ENCODE assay signal across 14 cellular contexts in genomic region chr2:9463698-9464034, GRCh38. TPM values are rescaled to one million over a fixed set of nuclear protein-coding genes. Genes with fewer than 3 reads are reported as not detected.
DNase-seq lines count a peak whose midpoint lies in the region; ATAC-seq, FAIRE-seq and TF ChIP-seq lines count a peak whose summit lies in the region.
"Had no signal": no experiment of that assay in that cellular context is flagged by ENCODE, and none has a peak within 500 bp of the region (broad histone marks: within the 10 kb centered on the region; RNA-seq: fewer than 3 reads in every experiment).

No MANE protein-coding gene starts in this region.

- no peaks in the 10 kb centered on the region for H4K20me1 ChIP-seq in KMS-11 (ENCODE audit: insufficient read depth)
- H4K20me1 ChIP-seq in HepG2 (ENCODE audit: insufficient read depth, low read length): no peaks in the 10 kb centered on the region

- H3K4me1 ChIP-seq in KMS-11 (ENCODE audit: low read depth, poor library complexity, severe bottlenecking) (peaks cover 36% of the 10 kb centered on the region), HepG2 (ENCODE audit: insufficient read depth, low read length) (peaks cover 8% of the 10 kb centered on the region; the same call in 1 of the 2 replicates)
- H3K4me1 ChIP-seq: right lobe of liver had no signal

- TF ChIP-seq RAD21 in HepG2 (CRISPR knock-in tag; IDR thresholded peaks at IDR 0.05): no peak

- intact Hi-C loops in HepG2 (cut with micrococcal nuclease; ENCODE audit: unreplicated experiment): no loop called here

- H3K36me3 ChIP-seq in KMS-11 (ENCODE audit: insufficient read depth): no peaks in the 10 kb centered on the region
- peaks cover 13 to 46% of the 10 kb centered on the region in 2 experiments for H3K36me3 ChIP-seq in HepG2 (replicated peaks in 1 of 2; ENCODE audit: control insufficient read depth in 1 of 2, insufficient read depth in 2 of 2, low read length in 2 of 2)

- H3K27me3 ChIP-seq in KMS-11 (ENCODE audit: insufficient read depth, low read depth) (no peaks in the 10 kb centered on the region), HepG2 (ENCODE audit: control insufficient read depth in 1 of 2, insufficient read depth in 2 of 2, low read length in 2 of 2) (no peaks in the 10 kb centered on the region)
- H3K27me3 ChIP-seq: right lobe of liver had no signal

- POLR2A ChIA-PET in activated CD8-positive, alpha-beta T cell treated with anti-CD3 and anti-CD28 coated beads, Interleukin-2, amount 10 ng/mL, durations not matched to agents 7 days and 5 days (lab: Charles Lee): no interaction called here
- POLR2A ChIA-PET in HepG2 (lab: Yijun Ruan, JAX): no interaction called here

- CTCF ChIA-PET in activated CD8-positive, alpha-beta T cell treated with anti-CD3 and anti-CD28 coated beads, Interleukin-2, amount 10 ng/mL, durations not matched to agents 7 days and 5 days (lab: Charles Lee): no interaction called here
- CTCF ChIA-PET in HepG2 (lab: Yijun Ruan, JAX; ENCODE audit: low intra/inter-chr PET ratio, low total read pairs): no interaction called here

- H3K9ac ChIP-seq in KMS-11: peak overlapping the region; percentile 20; the same call in 1 of the 2 replicates
- H3K9ac ChIP-seq in HepG2 (ENCODE audit: insufficient read depth, low read depth, low read length): no peak overlapping the region

- WGBS in HepG2 (ENCODE audit: low lambda C conversion rate): 93% methylated on average over 7 of the region's 7 CpGs

- FAIRE-seq in HepG2 (lab: Jason Lieb, UNC): no peak

- no TSS peak for BruUV-seq in HepG2 (replicated peaks; lab: Mats Ljungman, UMichigan)

- no peaks in the 10 kb centered on the region for H3K79me2 ChIP-seq in KMS-11 (ENCODE audit: insufficient read depth, low read depth)
- no peaks in the 10 kb centered on the region for H3K79me2 ChIP-seq in HepG2 (ENCODE audit: insufficient read depth, low read length)

- no peak overlapping the region for H3K4me3 ChIP-seq in KMS-11 (IDR thresholded peaks at IDR 0.05; ENCODE audit: insufficient read depth, low read depth, low read length)
- no peak overlapping the region for H3K4me3 ChIP-seq in HepG2 (replicated peaks in 1 of 3; ENCODE audit: insufficient read depth in 1 of 3, low read depth in 2 of 3, low read length in 3 of 3)
- H3K4me3 ChIP-seq: lung, right lobe of liver had no signal

- no peaks in the 10 kb centered on the region for H3K9me3 Mint-ChIP-seq in activated CD8-positive, alpha-beta T cell treated with anti-CD3 and anti-CD28 coated beads, Interleukin-2, amount 10 ng/mL, durations not matched to agents 7 days and 5 days (ENCODE audit: insufficient read depth)
- no peaks in the 10 kb centered on the region for H3K9me3 Mint-ChIP-seq in nephron progenitor cell
- H3K9me3 Mint-ChIP-seq: brain, IgD-negative memory B cell had no signal

- H2AFZ ChIP-seq in KMS-11 (ENCODE audit: low read depth): no peak overlapping the region
- no peak overlapping the region for H2AFZ ChIP-seq in HepG2 (ENCODE audit: low read length)

- no peak for TF ChIP-seq CTCF in KMS-11 (conservative IDR thresholded peaks at IDR 0.05; ENCODE audit: low read depth, low read length)
- no peak for TF ChIP-seq CTCF in nephron progenitor cell (IDR thresholded peaks at IDR 0.05)
- no peak for TF ChIP-seq CTCF in HepG2 (CRISPR knock-in tag; IDR thresholded peaks at IDR 0.05)

- H3K27ac ChIP-seq in KMS-11: peak overlapping the region; percentile 74
- no peak overlapping the region for H3K27ac ChIP-seq in HepG2 (ENCODE audit: extremely low read length, insufficient read depth, low read length)
- H3K27ac ChIP-seq: right lobe of liver had no signal

- no peak overlapping the region for H3K4me3 Mint-ChIP-seq in activated CD8-positive, alpha-beta T cell treated with anti-CD3 and anti-CD28 coated beads, Interleukin-2, amount 10 ng/mL, durations not matched to agents 7 days and 5 days
- H3K4me3 Mint-ChIP-seq in nephron progenitor cell: no peak overlapping the region
- H3K4me3 Mint-ChIP-seq: brain, IgD-negative memory B cell had no signal

- in situ Hi-C loops in HepG2 (cut with HindIII; ENCODE audit: extremely low pct_ligation_motif_present, low pct_unique_long_range_greater_than_20kb): no loop called here

- peak overlapping the region; percentile 54 for H3K4me2 ChIP-seq in KMS-11
- no peak overlapping the region for H3K4me2 ChIP-seq in HepG2 (ENCODE audit: low read depth, low read length)

- TF ChIP-seq POLR2A in HepG2 (IDR thresholded peaks at IDR 0.05; ENCODE audit: insufficient read depth in 1 of 2, low read depth in 2 of 2, low read length in 2 of 2): no peak

- no peak for ATAC-seq in activated CD8-positive, alpha-beta T cell treated with anti-CD3 and anti-CD28 coated beads, Interleukin-2, amount 10 ng/mL, durations not matched to agents 7 days and 5 days
- ATAC-seq in HepG2: no peak
- no peak for ATAC-seq in HG02938 (IDR thresholded peaks at IDR 0.05; ENCODE audit: unreplicated experiment)
- ATAC-seq: right lobe of liver had no signal

- peak overlapping the region; percentile 9 for H3K27ac Mint-ChIP-seq in activated CD8-positive, alpha-beta T cell treated with anti-CD3 and anti-CD28 coated beads, Interleukin-2, amount 10 ng/mL, durations not matched to agents 7 days and 5 days
- H3K27ac Mint-ChIP-seq in nephron progenitor cell: peak overlapping the region; percentile 19

- peak; percentile 53 for DNase-seq in NK-92 treated with Interleukin-12 subunit alpha and Interleukin-12 subunit beta, amount 100 ng/mL, for 24 hours (lab: John Stamatoyannopoulos, UW)
- DNase-seq in NK-92 (lab: John Stamatoyannopoulos, UW; ENCODE audit: unreplicated experiment) (no peak), nephron progenitor cell (no peak), HepG2 (ENCODE audit: low spot score) (no peak), pons (ENCODE audit: low spot score) (no peak)
- DNase-seq in activated CD8-positive, alpha-beta T cell treated with anti-CD3 and anti-CD28 coated beads, Interleukin-2, amount 10 ng/mL, durations not matched to agents 7 days and 5 days: peak; percentile 27
- DNase-seq: ACHN, NCI-H526, right lobe of liver had no signal

- no peaks in the 10 kb centered on the region for H3K27me3 Mint-ChIP-seq in activated CD8-positive, alpha-beta T cell treated with anti-CD3 and anti-CD28 coated beads, Interleukin-2, amount 10 ng/mL, durations not matched to agents 7 days and 5 days (ENCODE audit: low read depth)
- H3K27me3 Mint-ChIP-seq in nephron progenitor cell (ENCODE audit: low read depth, poor library complexity): no peaks in the 10 kb centered on the region
- H3K27me3 Mint-ChIP-seq: IgD-negative memory B cell had no signal

- no peaks in the 10 kb centered on the region for H3K9me3 ChIP-seq in HepG2 (ENCODE audit: low read length)
- H3K9me3 ChIP-seq: right lobe of liver had no signal

- peaks cover 45% of the 10 kb centered on the region for H3K36me3 Mint-ChIP-seq in activated CD8-positive, alpha-beta T cell treated with anti-CD3 and anti-CD28 coated beads, Interleukin-2, amount 10 ng/mL, durations not matched to agents 7 days and 5 days (ENCODE audit: low read depth)
- H3K36me3 Mint-ChIP-seq in nephron progenitor cell (ENCODE audit: low read depth): peaks cover 53% of the 10 kb centered on the region

- TF ChIP-seq EP300 in HepG2 (IDR thresholded peaks at IDR 0.05; ENCODE audit: low read depth in 2 of 2, low read length in 2 of 2): no peak
- TF ChIP-seq EP300 in HepG2 (CRISPR knock-in tag; IDR thresholded peaks at IDR 0.05; ENCODE audit: borderline replicate concordance): no peak

- H3K4me1 Mint-ChIP-seq in activated CD8-positive, alpha-beta T cell treated with anti-CD3 and anti-CD28 coated beads, Interleukin-2, amount 10 ng/mL, durations not matched to agents 7 days and 5 days (ENCODE audit: low read depth): peaks cover 8% of the 10 kb centered on the region
- H3K4me1 Mint-ChIP-seq in nephron progenitor cell: no peaks in the 10 kb centered on the region

RNA-seq across cellular contexts. Expression of gene IAH1, which starts 10.7 kb away (rescaled TPM):
- 10 to 100 TPM; 71.7 to 73.3 TPM for total RNA-seq in activated CD8-positive, alpha-beta T cell treated with anti-CD3 and anti-CD28 coated beads, Interleukin-2, amount 10 ng/mL, durations not matched to agents 7 days and 5 days
- total RNA-seq in HepG2 (2016; rRNA removed; fragmentation: Illumina TruSeq; extraction: Trizol): 44.4 and 45.2 TPM in 2 replicates
- total RNA-seq in HepG2 (2016; cell fraction: cytosol; rRNA removed; fragmentation: Illumina TruSeq; extraction: Trizol; ENCODE audit: low read depth): 48.4 and 50.7 TPM in 2 replicates
- 41.9 and 48.6 TPM in 2 replicates for total RNA-seq in HepG2 (2016; cell fraction: insoluble cytoplasmic fraction; rRNA removed; fragmentation: Illumina TruSeq; extraction: Trizol)
- 45.3 and 47.0 TPM in 2 replicates for total RNA-seq in HepG2 (2016; cell fraction: membrane; rRNA removed; fragmentation: Illumina TruSeq; extraction: Trizol)
- 19.2 and 24.6 TPM in 2 replicates for total RNA-seq in HepG2 (2016; cell fraction: nucleus; rRNA removed; fragmentation: Illumina TruSeq; extraction: Trizol)
- 37.4 and 43.6 TPM in 2 replicates for polyA plus RNA-seq in HepG2 (2011; rRNA removed)
- 30.1 and 33.9 TPM in 2 replicates for polyA plus RNA-seq in HepG2 (2011; cell fraction: cytosol; rRNA removed)
- 15.7 and 16.7 TPM in 2 replicates for polyA plus RNA-seq in HepG2 (2011; cell fraction: nucleus; rRNA removed)
- polyA plus RNA-seq in HepG2 (2012): 23.4 and 30.7 TPM in 2 replicates
- 53.5 and 58.2 TPM in 2 replicates for polyA plus RNA-seq in HepG2 (2016; cell fraction: cytosol; fragmentation: Illumina TruSeq; extraction: Trizol; ENCODE audit: low read depth)
- 40.8 and 42.5 TPM in 2 replicates for polyA plus RNA-seq in HepG2 (2016; cell fraction: insoluble cytoplasmic fraction; fragmentation: Illumina TruSeq; extraction: Trizol; ENCODE audit: low read depth)
- 41.3 and 42.8 TPM in 2 replicates for polyA plus RNA-seq in HepG2 (2016; cell fraction: membrane; fragmentation: Illumina TruSeq; extraction: Trizol; ENCODE audit: low read depth)
- polyA plus RNA-seq in HepG2 (2016; cell fraction: nucleus; fragmentation: Illumina TruSeq; extraction: Trizol; ENCODE audit: insufficient read depth, low read depth): 28.4 and 30.4 TPM in 2 replicates
- 15.2 and 21.3 TPM in 2 replicates for polyA minus RNA-seq in HepG2 (2011; rRNA and poly(A)+ RNA removed; ENCODE audit: low replicate concordance)
- 14.1 and 16.1 TPM in 2 replicates for polyA minus RNA-seq in HepG2 (2011; cell fraction: cytosol; rRNA and poly(A)+ RNA removed)
- polyA minus RNA-seq in HepG2 (2011; cell fraction: nucleus; rRNA and poly(A)+ RNA removed): 14.0 and 25.5 TPM in 2 replicates

RNA-seq across cellular contexts. Expression of gene CPSF3, which starts 40.2 kb away (rescaled TPM):
- total RNA-seq in activated CD8-positive, alpha-beta T cell treated with anti-CD3 and anti-CD28 coated beads, Interleukin-2, amount 10 ng/mL, durations not matched to agents 7 days and 5 days: 10 to 100 TPM; 54.1 to 55.2 TPM
- 93.0 and 128 TPM in 2 replicates for total RNA-seq in HepG2 (2016; rRNA removed; fragmentation: Illumina TruSeq; extraction: Trizol)
- total RNA-seq in HepG2 (2016; cell fraction: cytosol; rRNA removed; fragmentation: Illumina TruSeq; extraction: Trizol; ENCODE audit: low read depth): 24.5 and 26.5 TPM in 2 replicates
- total RNA-seq in HepG2 (2016; cell fraction: insoluble cytoplasmic fraction; rRNA removed; fragmentation: Illumina TruSeq; extraction: Trizol): 91.7 and 127 TPM in 2 replicates
- total RNA-seq in HepG2 (2016; cell fraction: membrane; rRNA removed; fragmentation: Illumina TruSeq; extraction: Trizol): 45.4 and 49.2 TPM in 2 replicates
- total RNA-seq in HepG2 (2016; cell fraction: nucleus; rRNA removed; fragmentation: Illumina TruSeq; extraction: Trizol): 50.4 and 54.8 TPM in 2 replicates
- polyA plus RNA-seq in HepG2 (2011; rRNA removed): 15.5 and 19.8 TPM in 2 replicates
- polyA plus RNA-seq in HepG2 (2011; cell fraction: cytosol; rRNA removed): 10.9 and 15.9 TPM in 2 replicates
- polyA plus RNA-seq in HepG2 (2011; cell fraction: nucleus; rRNA removed): 36.6 and 50.3 TPM in 2 replicates
- polyA plus RNA-seq in HepG2 (2012): 39.8 and 75.3 TPM in 2 replicates
- 14.0 and 15.0 TPM in 2 replicates for polyA plus RNA-seq in HepG2 (2016; cell fraction: cytosol; fragmentation: Illumina TruSeq; extraction: Trizol; ENCODE audit: low read depth)
- 101 and 102 TPM in 2 replicates for polyA plus RNA-seq in HepG2 (2016; cell fraction: insoluble cytoplasmic fraction; fragmentation: Illumina TruSeq; extraction: Trizol; ENCODE audit: low read depth)
- 26.2 and 28.6 TPM in 2 replicates for polyA plus RNA-seq in HepG2 (2016; cell fraction: membrane; fragmentation: Illumina TruSeq; extraction: Trizol; ENCODE audit: low read depth)
- polyA plus RNA-seq in HepG2 (2016; cell fraction: nucleus; fragmentation: Illumina TruSeq; extraction: Trizol; ENCODE audit: insufficient read depth, low read depth): 54.3 and 60.5 TPM in 2 replicates
- polyA minus RNA-seq in HepG2 (2011; rRNA and poly(A)+ RNA removed; ENCODE audit: low replicate concordance): 13.4 and 22.8 TPM in 2 replicates
- polyA minus RNA-seq in HepG2 (2011; cell fraction: cytosol; rRNA and poly(A)+ RNA removed): 24.7 and 28.4 TPM in 2 replicates
- polyA minus RNA-seq in HepG2 (2011; cell fraction: nucleus; rRNA and poly(A)+ RNA removed): 43.6 and 53.1 TPM in 2 replicates

RNA-seq across cellular contexts. Expression of gene ITGB1BP1, which starts 40.3 kb away (rescaled TPM):
- 100 to 1,000 TPM; 170 to 177 TPM for total RNA-seq in activated CD8-positive, alpha-beta T cell treated with anti-CD3 and anti-CD28 coated beads, Interleukin-2, amount 10 ng/mL, durations not matched to agents 7 days and 5 days
- total RNA-seq in HepG2 (2016; rRNA removed; fragmentation: Illumina TruSeq; extraction: Trizol): 108 and 125 TPM in 2 replicates
- total RNA-seq in HepG2 (2016; cell fraction: cytosol; rRNA removed; fragmentation: Illumina TruSeq; extraction: Trizol; ENCODE audit: low read depth): 430 and 468 TPM in 2 replicates
- total RNA-seq in HepG2 (2016; cell fraction: insoluble cytoplasmic fraction; rRNA removed; fragmentation: Illumina TruSeq; extraction: Trizol): 111 and 112 TPM in 2 replicates
- 377 and 404 TPM in 2 replicates for total RNA-seq in HepG2 (2016; cell fraction: membrane; rRNA removed; fragmentation: Illumina TruSeq; extraction: Trizol)
- 50.0 and 51.9 TPM in 2 replicates for total RNA-seq in HepG2 (2016; cell fraction: nucleus; rRNA removed; fragmentation: Illumina TruSeq; extraction: Trizol)
- polyA plus RNA-seq in HepG2 (2011; rRNA removed): 83.6 and 106 TPM in 2 replicates
- 45.2 and 54.1 TPM in 2 replicates for polyA plus RNA-seq in HepG2 (2011; cell fraction: cytosol; rRNA removed)
- polyA plus RNA-seq in HepG2 (2011; cell fraction: nucleus; rRNA removed): 41.6 and 57.5 TPM in 2 replicates
- polyA plus RNA-seq in HepG2 (2012): 89.6 and 111 TPM in 2 replicates
- 797 and 956 TPM in 2 replicates for polyA plus RNA-seq in HepG2 (2016; cell fraction: cytosol; fragmentation: Illumina TruSeq; extraction: Trizol; ENCODE audit: low read depth)
- polyA plus RNA-seq in HepG2 (2016; cell fraction: insoluble cytoplasmic fraction; fragmentation: Illumina TruSeq; extraction: Trizol; ENCODE audit: low read depth): 170 and 179 TPM in 2 replicates
- polyA plus RNA-seq in HepG2 (2016; cell fraction: membrane; fragmentation: Illumina TruSeq; extraction: Trizol; ENCODE audit: low read depth): 570 and 618 TPM in 2 replicates
- polyA plus RNA-seq in HepG2 (2016; cell fraction: nucleus; fragmentation: Illumina TruSeq; extraction: Trizol; ENCODE audit: insufficient read depth, low read depth): 135 and 136 TPM in 2 replicates
- 13.3 and 35.9 TPM in 2 replicates for polyA minus RNA-seq in HepG2 (2011; rRNA and poly(A)+ RNA removed; ENCODE audit: low replicate concordance)
- polyA minus RNA-seq in HepG2 (2011; cell fraction: cytosol; rRNA and poly(A)+ RNA removed): 17.3 and 20.8 TPM in 2 replicates
- 21.0 and 23.9 TPM in 2 replicates for polyA minus RNA-seq in HepG2 (2011; cell fraction: nucleus; rRNA and poly(A)+ RNA removed)

Comparison
In these comparisons a context has a peak if more than half of its experiments do, and no peak if none do; other contexts are left out.
1. DNase-seq: peak in NK-92 treated with Interleukin-12 subunit alpha and Interleukin-12 subunit beta, amount 100 ng/mL, for 24 hours (single experiment) and activated CD8-positive, alpha-beta T cell treated with anti-CD3 and anti-CD28 coated beads, Interleukin-2, amount 10 ng/mL, durations not matched to agents 7 days and 5 days (single experiment); none in NK-92 (single experiment), nephron progenitor cell (single experiment), HepG2 (single experiment) and pons (single experiment).